ENCODE assay signal across 8 cellular contexts in genomic region chr3:9249273-9250192, GRCh38. TPM values are rescaled to one million over a fixed set of nuclear protein-coding genes. Genes with fewer than 3 reads are reported as not detected.
DNase-seq lines count a peak whose midpoint lies in the region; ATAC-seq and TF ChIP-seq lines count a peak whose summit lies in the region.

SRGAP3 (minus strand) TSS chr3:9249646; CDS start chr3:9248951, 695 bp downstream.

- H3K4me1 Mint-ChIP-seq in activated T-cell treated with anti-CD3 and anti-CD28 coated beads, Interleukin-2, amount 50 U/mL, for 72 hours (ENCODE audit: low read depth): peaks cover 25% of the 10 kb centered on the region
- peaks cover 9 to 43% (median 28%) of the 10 kb centered on the region in 7 donors for H3K4me1 Mint-ChIP-seq in naive thymus-derived CD4-positive, alpha-beta T cell
- H3K4me1 Mint-ChIP-seq in stimulated activated memory B cell treated with anti-CD40 and anti-IgM and Interleukin-4, amounts not matched to agents 10 μg/mL and 1 μg/mL and 100 μg/mL, for 72 hours: peaks cover 22% of the 10 kb centered on the region

- H3K36me3 ChIP-seq in Panc1 (ENCODE audit: control insufficient read depth, insufficient read depth, low read length) (no peaks in the 10 kb centered on the region), fibroblast of lung (ENCODE audit: control insufficient read depth, insufficient read depth, low read length) (no peaks in the 10 kb centered on the region)
- H3K36me3 ChIP-seq in naive thymus-derived CD4-positive, alpha-beta T cell (ENCODE audit: control insufficient read depth in 2 of 3, insufficient read depth in 3 of 3, low read length in 3 of 3): no peaks in the 10 kb centered on the region

- ATAC-seq in GM21717 (IDR thresholded peaks at IDR 0.05; ENCODE audit: unreplicated experiment): peak; percentile 100
- peak; percentile 99 for ATAC-seq in Panc1
- ATAC-seq in activated T-cell treated with anti-CD3 and anti-CD28 coated beads, Interleukin-2, amount 50 U/mL, for 72 hours (replicated peaks in 1 of 2): peak; percentile 100
- peak; percentile 99 for ATAC-seq in naive thymus-derived CD4-positive, alpha-beta T cell
- peak; percentile 99 for ATAC-seq in stimulated activated memory B cell treated with anti-CD40 and anti-IgM and Interleukin-4, amounts not matched to agents 10 μg/mL and 1 μg/mL and 100 μg/mL, for 72 hours

- H3K27ac ChIP-seq in Panc1 (ENCODE audit: low read length) (0 out of 2 replicates have a peak within 1 kb of the TSS, but pooled peaks have one; percentile 39), fibroblast of lung (ENCODE audit: insufficient read depth, low read length) (no peak within 1 kb of the TSS)
- peak within 1 kb of the TSS; percentile 60 for H3K27ac ChIP-seq in naive thymus-derived CD4-positive, alpha-beta T cell (ENCODE audit: low read depth, low read length)

- peak within 1 kb of the TSS; percentile 61 for H3K4me3 ChIP-seq in Jurkat, Clone E6-1 (ENCODE audit: low read length)
- peak within 1 kb of the TSS; percentile 35 to 54 for H3K4me3 ChIP-seq in Panc1 (ENCODE audit: low read depth in 2 of 2, low read length in 2 of 2)
- peak within 1 kb of the TSS; percentile 16 to 79 (median 52) for H3K4me3 ChIP-seq in fibroblast of lung (replicated peaks in 1 of 4; ENCODE audit: control extremely low read depth in 1 of 4, insufficient read depth in 1 of 4, low read depth in 3 of 4, low read length in 4 of 4)
- H3K4me3 ChIP-seq in naive thymus-derived CD4-positive, alpha-beta T cell (ENCODE audit: low read length): peak within 1 kb of the TSS; percentile 91

- H3K4me2 ChIP-seq in fibroblast of lung (ENCODE audit: extremely low read depth, insufficient read depth, low read length): peak within 1 kb of the TSS; percentile 85

- in situ Hi-C loops in Panc1 (cut with HindIII; ENCODE audit: low pct_unique_long_range_greater_than_20kb, low sequenced_read_pairs): no loop called here

- no TSS peak for BruUV-seq in Panc1 (replicated peaks; lab: Mats Ljungman, UMichigan)

- CTCF ChIA-PET in Panc1 (lab: Charles Lee): interaction anchor here (0.7 kb wide), 1 partner anchor 262 kb away, joined by 3 read pairs; no protein-coding TSS in a partner anchor
- CTCF ChIA-PET in naive thymus-derived CD4-positive, alpha-beta T cell (lab: Charles Lee): interaction anchor here (0.9 to 1.0 kb wide), 2 partner anchors 25 to 271 kb away, joined by 3 read pairs; no protein-coding TSS in a partner anchor

- H3K4me1 ChIP-seq in Panc1 (ENCODE audit: control insufficient read depth, insufficient read depth, low read length) (no peaks in the 10 kb centered on the region; the same call in 1 of the 2 replicates), fibroblast of lung (ENCODE audit: control insufficient read depth, extremely low read depth, insufficient read depth, low read length) (no peaks in the 10 kb centered on the region)
- peaks cover 0 to 6% of the 10 kb centered on the region in 2 donors for H3K4me1 ChIP-seq in naive thymus-derived CD4-positive, alpha-beta T cell (ENCODE audit: control insufficient read depth in 2 of 2, insufficient read depth in 2 of 2, low read length in 2 of 2)

- H3K27me3 ChIP-seq in Panc1 (ENCODE audit: control insufficient read depth, insufficient read depth, low read length) (no peaks in the 10 kb centered on the region), fibroblast of lung (ENCODE audit: control insufficient read depth, insufficient read depth, low read length) (peaks cover 5% of the 10 kb centered on the region)
- no peaks in the 10 kb centered on the region for H3K27me3 ChIP-seq in naive thymus-derived CD4-positive, alpha-beta T cell (ENCODE audit: control insufficient read depth in 2 of 2, insufficient read depth in 2 of 2, low read length in 2 of 2)

- H3K4me3 Mint-ChIP-seq in activated T-cell treated with anti-CD3 and anti-CD28 coated beads, Interleukin-2, amount 50 U/mL, for 72 hours: peak within 1 kb of the TSS; percentile 85 to 90
- H3K4me3 Mint-ChIP-seq in naive thymus-derived CD4-positive, alpha-beta T cell: peak within 1 kb of the TSS; percentile 82 to 99 (median 92)
- peak within 1 kb of the TSS; percentile 73 for H3K4me3 Mint-ChIP-seq in stimulated activated memory B cell treated with anti-CD40 and anti-IgM and Interleukin-4, amounts not matched to agents 10 μg/mL and 1 μg/mL and 100 μg/mL, for 72 hours

- no peaks in the 10 kb centered on the region for H3K9me3 ChIP-seq in Panc1 (ENCODE audit: control insufficient read depth, insufficient read depth, low read depth, low read length)
- no peaks in the 10 kb centered on the region for H3K9me3 ChIP-seq in fibroblast of lung (ENCODE audit: control insufficient read depth, insufficient read depth, low read depth, low read length)
- H3K9me3 ChIP-seq in naive thymus-derived CD4-positive, alpha-beta T cell (ENCODE audit: control insufficient read depth in 2 of 3, low read length in 3 of 3): no peaks in the 10 kb centered on the region

- no peaks in the 10 kb centered on the region for H3K36me3 Mint-ChIP-seq in activated T-cell treated with anti-CD3 and anti-CD28 coated beads, Interleukin-2, amount 50 U/mL, for 72 hours (ENCODE audit: insufficient read depth in 2 of 2)
- H3K36me3 Mint-ChIP-seq in naive thymus-derived CD4-positive, alpha-beta T cell: no peaks in the 10 kb centered on the region
- no peaks in the 10 kb centered on the region for H3K36me3 Mint-ChIP-seq in stimulated activated memory B cell treated with anti-CD40 and anti-IgM and Interleukin-4, amounts not matched to agents 10 μg/mL and 1 μg/mL and 100 μg/mL, for 72 hours

- intact Hi-C loops in Panc1 (cut with micrococcal nuclease; ENCODE audit: unreplicated experiment): no loop called here
- intact Hi-C loops in naive thymus-derived CD4-positive, alpha-beta T cell (cut with micrococcal nuclease): loop anchor here (1.0 to 5.0 kb wide), 7 partner anchors 53 to 286 kb away; partner anchors contain the start of genes RAD18 (in 1 of the 2) and THUMPD3 (in 1 of the 2)

- H4K20me1 ChIP-seq in fibroblast of lung (ENCODE audit: control insufficient read depth, extremely low read depth, insufficient read depth, low read length): no peaks in the 10 kb centered on the region

- H3K27me3 Mint-ChIP-seq in activated T-cell treated with anti-CD3 and anti-CD28 coated beads, Interleukin-2, amount 50 U/mL, for 72 hours (ENCODE audit: low read depth): peaks cover 14% of the 10 kb centered on the region
- H3K27me3 Mint-ChIP-seq in naive thymus-derived CD4-positive, alpha-beta T cell: peaks cover 0 to 29% (median 4%) of the 10 kb centered on the region in 5 donors
- H3K27me3 Mint-ChIP-seq in stimulated activated memory B cell treated with anti-CD40 and anti-IgM and Interleukin-4, amounts not matched to agents 10 μg/mL and 1 μg/mL and 100 μg/mL, for 72 hours: peaks cover 18% of the 10 kb centered on the region

- H3K9ac ChIP-seq in fibroblast of lung (ENCODE audit: insufficient read depth, low read length): no peak within 1 kb of the TSS

- DNase-seq in DMS153 (lab: John Stamatoyannopoulos, UW): peak; percentile 62
- DNase-seq in Jurkat, Clone E6-1 (ENCODE audit: low read depth, low spot score): peak; percentile 89
- DNase-seq in Panc1 (ENCODE audit: low read depth, low spot score): no peak
- peak; percentile 77 to 81 for DNase-seq in activated T-cell treated with anti-CD3 and anti-CD28 coated beads, Interleukin-2, amount 50 U/mL, for 72 hours
- peak; percentile 84 to 91 for DNase-seq in fibroblast of lung (ENCODE audit: low read depth in 2 of 2)
- peak; percentile 45 to 85 (median 80) for DNase-seq in naive thymus-derived CD4-positive, alpha-beta T cell

- peak within 1 kb of the TSS; percentile 63 for H2AFZ ChIP-seq in fibroblast of lung (ENCODE audit: low read length)

- POLR2A ChIA-PET in Panc1 (lab: Charles Lee): no interaction called here
- POLR2A ChIA-PET in naive thymus-derived CD4-positive, alpha-beta T cell (lab: Charles Lee): interaction anchor here (0.6 to 1.0 kb wide), 3 partner anchors 283 to 858 kb away, joined by 3 read pairs; partner anchors contain the start of gene FANCD2OS

- no peak for TF ChIP-seq CTCF in Panc1 (IDR thresholded peaks at IDR 0.05)
- peak; percentile 29 to 48 for TF ChIP-seq CTCF in fibroblast of lung (conservative IDR thresholded peaks at IDR 0.05 in 1 of 2, IDR thresholded peaks at IDR 0.05 in 1 of 2; ENCODE audit: low read depth in 1 of 2, low read length in 2 of 2)

- no peak within 1 kb of the TSS for H3K27ac Mint-ChIP-seq in activated T-cell treated with anti-CD3 and anti-CD28 coated beads, Interleukin-2, amount 50 U/mL, for 72 hours
- peak within 1 kb of the TSS; percentile 3 to 89 (median 78) for H3K27ac Mint-ChIP-seq in naive thymus-derived CD4-positive, alpha-beta T cell
- H3K27ac Mint-ChIP-seq in stimulated activated memory B cell treated with anti-CD40 and anti-IgM and Interleukin-4, amounts not matched to agents 10 μg/mL and 1 μg/mL and 100 μg/mL, for 72 hours: peak within 1 kb of the TSS; percentile 30

- H3K79me2 ChIP-seq in fibroblast of lung (ENCODE audit: control insufficient read depth, insufficient read depth, low read length): no peaks in the 10 kb centered on the region

- no peaks in the 10 kb centered on the region for H3K9me3 Mint-ChIP-seq in activated T-cell treated with anti-CD3 and anti-CD28 coated beads, Interleukin-2, amount 50 U/mL, for 72 hours
- H3K9me3 Mint-ChIP-seq in naive thymus-derived CD4-positive, alpha-beta T cell: no peaks in the 10 kb centered on the region
- no peaks in the 10 kb centered on the region for H3K9me3 Mint-ChIP-seq in stimulated activated memory B cell treated with anti-CD40 and anti-IgM and Interleukin-4, amounts not matched to agents 10 μg/mL and 1 μg/mL and 100 μg/mL, for 72 hours

RNA-seq across cellular contexts. Expression of gene SRGAP3, which starts in this region (rescaled TPM):
- polyA plus RNA-seq in Jurkat, Clone E6-1 (2012; ENCODE audit: insufficient read depth, insufficient read length): 6.8 TPM
- total RNA-seq in Panc1 (2021; ENCODE audit: unreplicated experiment): 0.82 TPM
- 1.0 TPM for polyA plus RNA-seq in Panc1 (2012; ENCODE audit: insufficient read length)
- total RNA-seq in activated T-cell treated with anti-CD3 and anti-CD28 coated beads, Interleukin-2, amount 50 U/mL, for 72 hours: 1 to 10 TPM; 2.8 to 3.0 TPM
- total RNA-seq in fibroblast of lung: 10.0 and 12.4 TPM in 2 replicates
- polyA plus RNA-seq in fibroblast of lung: 0.92 and 1.4 TPM in 2 replicates
- 0.22 and 0.29 TPM in 2 replicates for polyA plus RNA-seq in fibroblast of lung (2012)
- 0.55 and 0.93 TPM in 2 replicates for polyA minus RNA-seq in fibroblast of lung (ENCODE audit: low replicate concordance)
- 1 to 10 TPM; 1.4 to 6.0 (median 4.8) TPM for total RNA-seq in naive thymus-derived CD4-positive, alpha-beta T cell
- 1 to 10 TPM; 1.7 to 2.3 TPM for polyA plus RNA-seq in naive thymus-derived CD4-positive, alpha-beta T cell
